1 cellular context compared by ENCODE assay signal in genomic region chr16:29812754-29813643, GRCh38.
TF ChIP-seq lines count a peak whose summit lies in the region.

No MANE protein-coding gene starts in this region.

TF ChIP-seq in endothelial cell of umbilical vein, 7 proteins besides CTCF, POLR2A, EP300 and RAD21:
- TF ChIP-seq POLR2AphosphoS5 (IDR thresholded peaks at IDR 0.05; ENCODE audit: insufficient read depth, low read depth, low read length) (no peak), EZH2 (IDR thresholded peaks at IDR 0.05; ENCODE audit: borderline replicate concordance, low read depth, low read length, severe bottlenecking) (no peak), GATA2 (IDR thresholded peaks at IDR 0.05; ENCODE audit: insufficient read depth, insufficient read length, low read depth, low read length) (no peak)
